In the genomic region with DNA sequence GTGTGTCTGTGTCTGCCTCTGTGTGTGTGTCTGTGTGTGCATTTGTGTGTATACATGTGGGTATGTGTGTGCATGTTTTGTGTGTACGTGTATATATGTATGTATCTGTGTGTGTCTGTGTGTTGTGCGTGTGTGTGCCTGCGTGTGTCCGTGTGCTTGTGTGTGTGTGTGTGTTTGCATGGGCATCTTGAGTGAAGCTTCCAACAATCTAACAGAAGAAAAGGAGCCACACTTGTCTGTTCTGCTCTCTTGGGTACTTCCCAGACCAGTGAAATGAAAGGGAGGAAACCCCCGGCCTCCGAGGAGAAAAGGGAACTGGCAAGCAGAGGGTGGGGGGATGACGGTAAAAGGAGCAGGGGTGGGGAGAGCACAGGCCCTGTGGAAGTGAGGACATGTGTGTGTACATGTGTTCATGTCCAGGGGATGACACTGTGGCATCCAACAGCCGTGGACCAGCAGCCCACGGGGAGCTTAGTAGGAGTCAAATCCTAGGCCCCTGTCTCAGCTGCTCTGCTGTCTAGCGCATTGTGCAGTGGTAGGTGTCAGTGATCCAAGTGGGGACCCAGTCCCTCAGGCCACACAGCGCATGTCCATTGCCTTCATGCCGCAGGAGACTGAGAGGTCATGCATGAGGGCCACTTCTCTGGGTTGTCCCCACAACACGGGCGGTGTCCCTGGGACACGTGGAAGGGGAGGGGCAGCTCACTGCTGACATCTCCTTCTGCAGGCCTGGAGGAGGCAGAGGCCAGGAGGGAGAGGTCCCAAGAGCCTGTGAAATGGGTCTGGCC, we compare ENCODE assay signal across 10 cellular contexts. TPM values are rescaled to one million over a fixed set of nuclear protein-coding genes. Genes with fewer than 3 reads are reported as not detected.
DNase-seq lines count a peak whose midpoint lies in the region; ATAC-seq and TF ChIP-seq lines count a peak whose summit lies in the region.
"Had no signal": no experiment of that assay in that cellular context is flagged by ENCODE, and none has a peak within 500 bp of the region (broad histone marks: within the 10 kb centered on the region; RNA-seq: fewer than 3 reads in every experiment).

No MANE protein-coding gene starts in this region.

- TF ChIP-seq CTCF in GM10248 (IDR thresholded peaks at IDR 0.05; ENCODE audit: control extremely low read depth, extremely low read depth, low read depth, missing control alignments): no peak
- no peak for TF ChIP-seq CTCF in neural progenitor cell (IDR thresholded peaks at IDR 0.05)
- no peak for TF ChIP-seq CTCF in A673 (conservative IDR thresholded peaks at IDR 0.05; ENCODE audit: low read depth, low read length)

- no TSS peak for BruUV-seq in A673 (replicated peaks; lab: Mats Ljungman, UMichigan)

- H3K36me3 ChIP-seq in neural progenitor cell (no peaks in the 10 kb centered on the region), A673 (ENCODE audit: insufficient read depth, low read length, poor library complexity, severe bottlenecking) (no peaks in the 10 kb centered on the region)

- no peak overlapping the region for H3K4me3 Mint-ChIP-seq in effector memory CD8-positive, alpha-beta T cell
- H3K4me3 Mint-ChIP-seq in neural progenitor cell: no peak overlapping the region
- H3K4me3 Mint-ChIP-seq: H9 had no signal

- H3K36me3 Mint-ChIP-seq in effector memory CD8-positive, alpha-beta T cell (ENCODE audit: insufficient read depth): no peaks in the 10 kb centered on the region
- no peaks in the 10 kb centered on the region for H3K36me3 Mint-ChIP-seq in neural progenitor cell

- peak; percentile 80 for DNase-seq in GM10248 (ENCODE audit: extremely low spot score)
- DNase-seq in effector memory CD8-positive, alpha-beta T cell: no peak
- no peak for DNase-seq in neural progenitor cell (ENCODE audit: low spot score)
- DNase-seq in activated effector memory CD4-positive, alpha-beta T cell treated with anti-CD3 and anti-CD28 coated beads, Interleukin-2, amount 50 U/mL, for 16 hours: no peak
- DNase-seq in A673 (ENCODE audit: low spot score): no peak
- DNase-seq: small intestine had no signal

- H3K4me1 ChIP-seq in neural progenitor cell (peaks cover 10% of the 10 kb centered on the region), A673 (ENCODE audit: insufficient read depth, low read length, poor library complexity, severe bottlenecking) (no peaks in the 10 kb centered on the region)

- H3K27ac Mint-ChIP-seq in effector memory CD8-positive, alpha-beta T cell: no peak overlapping the region
- H3K27ac Mint-ChIP-seq in neural progenitor cell: peak overlapping the region; percentile 51

- peaks cover 46 to 89% of the 10 kb centered on the region in 2 donors for H3K27me3 Mint-ChIP-seq in effector memory CD8-positive, alpha-beta T cell
- H3K27me3 Mint-ChIP-seq in neural progenitor cell (ENCODE audit: insufficient read depth, low read depth): peaks cover 16% of the 10 kb centered on the region

- intact Hi-C loops in A673 (cut with micrococcal nuclease; ENCODE audit: unreplicated experiment): no loop called here

- H3K4me3 ChIP-seq in neural progenitor cell (no peak overlapping the region), A673 (ENCODE audit: low read depth, low read length, poor library complexity, severe bottlenecking) (no peak overlapping the region)

- H3K9ac ChIP-seq in neural progenitor cell: no peak overlapping the region

- no peak overlapping the region for H3K27ac ChIP-seq in neural progenitor cell
- H3K27ac ChIP-seq in A673 (ENCODE audit: low read depth, low read length, poor library complexity, severe bottlenecking): no peak overlapping the region

- H3K79me2 ChIP-seq in neural progenitor cell (ENCODE audit: low read depth): no peaks in the 10 kb centered on the region

- POLR2A ChIA-PET in GM10248 (lab: Yijun Ruan, JAX): no interaction called here
- POLR2A ChIA-PET in A673 (lab: Charles Lee; ENCODE audit: low non-redundant PET): no interaction called here

- peaks cover 2 to 4% of the 10 kb centered on the region in 2 donors for H3K4me1 Mint-ChIP-seq in effector memory CD8-positive, alpha-beta T cell (ENCODE audit: low read depth in 2 of 2)
- H3K4me1 Mint-ChIP-seq in neural progenitor cell: peaks cover 10% of the 10 kb centered on the region

- no peaks in the 10 kb centered on the region for H3K9me3 Mint-ChIP-seq in effector memory CD8-positive, alpha-beta T cell
- H3K9me3 Mint-ChIP-seq in neural progenitor cell: no peaks in the 10 kb centered on the region
- H3K9me3 Mint-ChIP-seq: H9 had no signal

- ATAC-seq in HG03095 (IDR thresholded peaks at IDR 0.05; ENCODE audit: unreplicated experiment): peak; percentile 47
- peak; percentile 42 for ATAC-seq in effector memory CD8-positive, alpha-beta T cell (replicated peaks)
- ATAC-seq in HG03457 (IDR thresholded peaks at IDR 0.05; ENCODE audit: unreplicated experiment): no peak
- ATAC-seq in GM19035 (IDR thresholded peaks at IDR 0.05; ENCODE audit: unreplicated experiment): no peak

- CTCF ChIA-PET in GM10248 (lab: Yijun Ruan, JAX) (interaction anchor here (0.9 to 2.3 kb wide), 5 partner anchors 10 to 65 kb away, joined by 3 to 8 read pairs (median 4); no protein-coding TSS in a partner anchor), A673 (lab: Charles Lee) (no interaction called here)

- H2AFZ ChIP-seq in neural progenitor cell (replicated peaks): no peak overlapping the region

- H3K27me3 ChIP-seq in neural progenitor cell (peaks cover under 1% of the 10 kb centered on the region), A673 (replicated peaks; ENCODE audit: insufficient read depth, low read depth, low read length, poor library complexity) (peaks cover 18% of the 10 kb centered on the region)

- no peaks in the 10 kb centered on the region for H3F3A ChIP-seq in neural progenitor cell (ENCODE audit: low read depth)

- no peaks in the 10 kb centered on the region for H4K20me1 ChIP-seq in neural progenitor cell (ENCODE audit: low read depth)

- H3K4me2 ChIP-seq in neural progenitor cell: no peak overlapping the region

- H3K9me3 ChIP-seq in neural progenitor cell (ENCODE audit: low read depth): no peaks in the 10 kb centered on the region
- H3K9me3 ChIP-seq in A673 (ENCODE audit: low read depth, low read length, poor library complexity, severe bottlenecking): no peaks in the 10 kb centered on the region

RNA-seq across cellular contexts. Expression of a gene that starts 8.1 kb away (rescaled TPM):
- total RNA-seq in neural progenitor cell (ENCODE audit: low replicate concordance) (0.03 TPM in 1 of 2 replicates, not detected in the other), A673 (2021) (not detected in 2 replicates)
- total RNA-seq: H9 had no signal

Comparison
In these comparisons a context has a peak if more than half of its experiments do, and no peak if none do; other contexts are left out.
1. ATAC-seq: peak in HG03095 (single experiment) and effector memory CD8-positive, alpha-beta T cell (single experiment); none in HG03457 (single experiment) and GM19035 (single experiment).